22 cellular contexts compared by ENCODE assay signal in genomic region chr5:22896155-22896554, GRCh38. TPM values are rescaled to one million over a fixed set of nuclear protein-coding genes. Genes with fewer than 3 reads are reported as not detected.
"Had no signal": no experiment of that assay in that cellular context is flagged by ENCODE, and none has a peak within 500 bp of the region (broad histone marks: within the 10 kb centered on the region; RNA-seq: fewer than 3 reads in every experiment).

No MANE protein-coding gene starts in this region.

- H3K27me3 ChIP-seq: gastroesophageal sphincter, heart left ventricle, left lung, neutrophil, pancreas, right atrium auricular region, suprapubic skin had no signal

- H3K9me3 ChIP-seq: gastroesophageal sphincter, neutrophil, pancreas, right atrium auricular region had no signal

- DNase-seq: effector memory CD8-positive, alpha-beta T cell; heart left ventricle; hippocampal formation; left cardiac atrium; left lung; mesendoderm; midbrain; naive thymus-derived CD8-positive, alpha-beta T cell; pancreas; stimulated activated CD4-positive, alpha-beta T cell treated with anti-CD3 and anti-CD28 coated beads, Interleukin-12 subunit alpha, Interleukin-12 subunit beta, amount 100 ng/mL, for 4 hours; stimulated activated CD4-positive, alpha-beta T cell treated with anti-CD3 and anti-CD28 coated beads, Interleukin-1b, Interleukin-23, amount 100 ng/mL, for 48 hours; stimulated activated CD4-positive, alpha-beta T cell treated with anti-CD3 and anti-CD28 coated beads, Interleukin-4, amount 100 ng/mL, for 1 hour; stimulated activated CD8-positive, alpha-beta memory T cell treated with anti-CD3 and anti-CD28 coated beads, Interleukin-4, amount 100 ng/mL, for 48 hours; stimulated activated naive CD4-positive, alpha-beta T cell; stimulated activated naive CD8-positive, alpha-beta T cell treated with anti-CD3 and anti-CD28 coated beads, Interleukin-15, amount 100 ng/mL, for 72 hours had no signal

- H3K4me2 ChIP-seq: smooth muscle cell had no signal

- H3K36me3 ChIP-seq: gastroesophageal sphincter, heart left ventricle, left lung, neutrophil, pancreas, right atrium auricular region, suprapubic skin had no signal

- ATAC-seq: effector memory CD8-positive, alpha-beta T cell; gastroesophageal sphincter; heart left ventricle; left cardiac atrium; left lung; naive thymus-derived CD8-positive, alpha-beta T cell; pancreas; sciatic nerve; stimulated activated naive CD8-positive, alpha-beta T cell treated with anti-CD3 and anti-CD28 coated beads, Interleukin-15, amount 100 ng/mL, for 72 hours had no signal

- H3K4me3 ChIP-seq: coronary artery, gastroesophageal sphincter, heart left ventricle, left lung, pancreas, right atrium auricular region, smooth muscle cell, suprapubic skin had no signal

- H3K4me1 ChIP-seq: gastroesophageal sphincter, heart left ventricle, left lung, pancreas, right atrium auricular region had no signal

- H3K27ac ChIP-seq: coronary artery, gastroesophageal sphincter, heart left ventricle, left lung, neutrophil, pancreas, right atrium auricular region, suprapubic skin had no signal

RNA-seq across cellular contexts. Expression of gene CDH12, which starts 43.0 kb away (rescaled TPM):
- polyA plus RNA-seq: heart left ventricle; naive thymus-derived CD8-positive, alpha-beta T cell; smooth muscle cell had no signal
